ENCODE assay signal across 6 cellular contexts in the genomic region with DNA sequence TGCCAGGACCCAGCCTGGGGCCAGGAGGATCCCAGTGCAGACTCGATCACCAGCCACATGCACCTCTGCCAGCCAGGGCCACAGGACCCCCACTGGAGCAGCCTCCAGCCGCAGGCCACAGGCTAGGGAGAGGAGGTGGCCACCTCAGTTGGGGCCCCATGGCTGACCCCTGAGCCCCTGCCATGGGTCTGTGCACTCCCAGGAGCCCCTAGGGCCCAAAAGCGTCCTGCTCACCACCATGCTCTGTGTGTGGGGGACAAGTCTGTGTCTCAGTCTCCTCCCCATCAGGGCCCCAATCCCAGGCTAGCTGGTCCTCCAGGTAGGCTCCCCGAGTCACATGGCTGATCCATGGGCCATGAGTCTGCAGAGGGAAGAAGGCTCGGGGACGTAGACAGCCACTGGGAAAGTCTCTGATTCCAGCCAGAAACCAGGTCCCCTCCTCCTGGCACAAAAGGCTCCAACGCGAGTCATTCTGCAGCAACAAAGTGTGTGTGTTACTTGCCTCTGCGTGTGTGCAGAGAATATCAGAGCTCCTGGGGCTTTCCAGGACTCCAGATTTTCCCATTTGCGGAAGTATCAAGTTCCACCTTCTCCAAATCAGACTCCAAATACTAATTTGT. TPM values are rescaled to one million over a fixed set of nuclear protein-coding genes. Genes with fewer than 3 reads are reported as not detected.
DNase-seq lines count a peak whose midpoint lies in the region; ATAC-seq and TF ChIP-seq lines count a peak whose summit lies in the region.

No MANE protein-coding gene starts in this region.

- no peaks in the 10 kb centered on the region for H3K36me3 ChIP-seq in Caco-2 (ENCODE audit: control insufficient read depth, insufficient read depth, low read length)
- no peaks in the 10 kb centered on the region for H3K36me3 ChIP-seq in Panc1 (ENCODE audit: control insufficient read depth, insufficient read depth, low read length)

- H3K9me3 ChIP-seq in Caco-2, result no peaks in the 10 kb centered on the region
- no peaks in the 10 kb centered on the region for H3K9me3 ChIP-seq in Panc1 (ENCODE audit: control insufficient read depth, insufficient read depth, low read depth, low read length)

- CTCF ChIA-PET in Caco-2 (lab: Charles Lee) (interaction anchor here (0.5 to 2.8 kb wide), 23 partner anchors 7 to 784 kb away, joined by 3 to 43 read pairs (median 4); a partner anchor contains a TSS), Panc1 (lab: Charles Lee) (interaction anchor here (0.6 to 1.4 kb wide), 17 partner anchors 8 to 189 kb away, joined by 3 to 12 read pairs (median 3); a partner anchor contains a TSS)

- H3K9me3 Mint-ChIP-seq in Caco-2 (ENCODE audit: unreplicated experiment), result no peaks in the 10 kb centered on the region

- H3K27me3 Mint-ChIP-seq in Caco-2 (ENCODE audit: insufficient read depth, unreplicated experiment), result no peaks in the 10 kb centered on the region

- BruUV-seq in Caco-2 (replicated peaks; lab: Mats Ljungman, UMichigan) (TSS peak; percentile 36), Panc1 (replicated peaks; lab: Mats Ljungman, UMichigan) (no TSS peak)

- H3K27ac ChIP-seq in Panc1 (ENCODE audit: low read length), result peak overlapping the region; percentile 66
- peak overlapping the region; percentile 19 for H3K27ac ChIP-seq in foreskin keratinocyte

- H3K27me3 ChIP-seq in Caco-2 (replicated peaks; ENCODE audit: control insufficient read depth, insufficient read depth, low read length) (no peaks in the 10 kb centered on the region), Panc1 (ENCODE audit: control insufficient read depth, insufficient read depth, low read length) (no peaks in the 10 kb centered on the region), foreskin keratinocyte (no peaks in the 10 kb centered on the region)

- H3K4me1 ChIP-seq in Caco-2, result peaks cover 61% of the 10 kb centered on the region
- H3K4me1 ChIP-seq in Panc1 (ENCODE audit: control insufficient read depth, insufficient read depth, low read length), result peaks cover 16% of the 10 kb centered on the region
- peaks cover 10% of the 10 kb centered on the region for H3K4me1 ChIP-seq in foreskin keratinocyte

- in situ Hi-C loops in Panc1 (cut with HindIII; ENCODE audit: low pct_unique_long_range_greater_than_20kb, low sequenced_read_pairs), result no loop called here

- H3K36me3 Mint-ChIP-seq in Caco-2 (ENCODE audit: insufficient read depth, unreplicated experiment), result peaks cover 26% of the 10 kb centered on the region

- H3K4me3 ChIP-seq in Caco-2 (ENCODE audit: low read depth, low read length) (peak overlapping the region; percentile 10; the same call in 1 of the 2 replicates), Panc1 (ENCODE audit: low read depth in 2 of 2, low read length in 2 of 2) (peak overlapping the region; percentile 15 to 55)

- H3K27ac Mint-ChIP-seq in Caco-2 (ENCODE audit: unreplicated experiment), result peak overlapping the region; percentile 83

- POLR2A ChIA-PET in Caco-2 (lab: Charles Lee) (interaction anchor here (0.5 to 2.2 kb wide), 8 partner anchors 11 to 572 kb away, joined by 3 to 61 read pairs (median 14); a partner anchor contains a TSS), Panc1 (lab: Charles Lee) (interaction anchor here (0.7 to 1.4 kb wide), 4 partner anchors 15 to 39 kb away, joined by 3 to 9 read pairs (median 6); a partner anchor contains a TSS)

- DNase-seq in Caco-2 (peak in 1 of 2 experiments; percentile 42), Panc1 (ENCODE audit: low read depth, low spot score) (no peak), foreskin keratinocyte (peak; percentile 72 to 82), stromal cell of bone marrow (ENCODE audit: low read depth) (peak; percentile 61)

- ATAC-seq in Panc1 (peak; percentile 33), foreskin keratinocyte (peak; percentile 33), GM19328 (IDR thresholded peaks at IDR 0.05; ENCODE audit: unreplicated experiment) (no peak), HG02642 (IDR thresholded peaks at IDR 0.05; ENCODE audit: poor library complexity, unreplicated experiment) (no peak)

- peak overlapping the region; percentile 66 for H3K4me3 Mint-ChIP-seq in Caco-2 (ENCODE audit: unreplicated experiment)

- H3K4me1 Mint-ChIP-seq in Caco-2 (ENCODE audit: low read depth, unreplicated experiment), result peaks cover 20% of the 10 kb centered on the region

- intact Hi-C loops in Caco-2 (cut with micrococcal nuclease; ENCODE audit: unreplicated experiment), result loop anchor here (1.0 to 5.0 kb wide), 8 partner anchors 10 to 184 kb away; a partner anchor contains a TSS
- intact Hi-C loops in Panc1 (cut with micrococcal nuclease; ENCODE audit: unreplicated experiment), result no loop called here

- no peak for TF ChIP-seq CTCF in Caco-2 (IDR thresholded peaks at IDR 0.05; ENCODE audit: insufficient read depth in 1 of 2, low read depth in 1 of 2, low read length in 1 of 2, severe bottlenecking in 1 of 2, unreplicated experiment in 1 of 2)
- no peak for TF ChIP-seq CTCF in Panc1 (IDR thresholded peaks at IDR 0.05)
- TF ChIP-seq CTCF in foreskin keratinocyte (conservative IDR thresholded peaks at IDR 0.05), result no peak

RNA-seq across cellular contexts. Expression of a gene that starts 6.1 kb away (rescaled TPM):
- 237 and 271 TPM in 2 replicates for total RNA-seq in Caco-2 (2022)
- 0.15 TPM for total RNA-seq in Panc1 (2021; ENCODE audit: unreplicated experiment)
- polyA plus RNA-seq in Panc1 (2012; ENCODE audit: insufficient read length), result not detected
- total RNA-seq in foreskin keratinocyte, result 50.2 and 54.2 TPM in 2 replicates
- 77.6 and 85.5 TPM in 2 replicates for polyA plus RNA-seq in foreskin keratinocyte

RNA-seq across cellular contexts. Expression of a gene that starts 8.3 kb away (rescaled TPM):
- 1.4 and 1.6 TPM in 2 replicates for total RNA-seq in Caco-2 (2022)
- total RNA-seq in Panc1 (2021; ENCODE audit: unreplicated experiment), result 0.23 TPM
- polyA plus RNA-seq in Panc1 (2012; ENCODE audit: insufficient read length), result 0.52 TPM
- total RNA-seq in foreskin keratinocyte, result 0.31 and 0.53 TPM in 2 replicates
- polyA plus RNA-seq in foreskin keratinocyte, result 0.34 and 0.69 TPM in 2 replicates

RNA-seq across cellular contexts. Expression of a gene that starts 24.1 kb away (rescaled TPM):
- total RNA-seq in Caco-2 (2022), result 46.2 and 50.2 TPM in 2 replicates
- total RNA-seq in Panc1 (2021; ENCODE audit: unreplicated experiment), result 48.3 TPM
- polyA plus RNA-seq in Panc1 (2012; ENCODE audit: insufficient read length), result 35.3 TPM
- total RNA-seq in foreskin keratinocyte, result 33.6 and 34.3 TPM in 2 replicates
- 26.7 and 29.5 TPM in 2 replicates for polyA plus RNA-seq in foreskin keratinocyte

RNA-seq across cellular contexts. Expression of a gene that starts 33.4 kb away (rescaled TPM):
- total RNA-seq in Caco-2 (2022), result 30.5 and 34.1 TPM in 2 replicates
- total RNA-seq in Panc1 (2021; ENCODE audit: unreplicated experiment), result 60.4 TPM
- 112 TPM for polyA plus RNA-seq in Panc1 (2012; ENCODE audit: insufficient read length)
- total RNA-seq in foreskin keratinocyte, result 41.1 and 41.9 TPM in 2 replicates
- polyA plus RNA-seq in foreskin keratinocyte, result 58.7 and 60.3 TPM in 2 replicates

RNA-seq across cellular contexts. Expression of a gene that starts 38.3 kb away (rescaled TPM):
- 489 and 490 TPM in 2 replicates for total RNA-seq in Caco-2 (2022)
- 441 TPM for total RNA-seq in Panc1 (2021; ENCODE audit: unreplicated experiment)
- polyA plus RNA-seq in Panc1 (2012; ENCODE audit: insufficient read length), result 465 TPM
- 99.8 and 114 TPM in 2 replicates for total RNA-seq in foreskin keratinocyte
- 355 and 388 TPM in 2 replicates for polyA plus RNA-seq in foreskin keratinocyte

Comparison
In these comparisons a context has a peak if more than half of its experiments do, and no peak if none do; other contexts are left out.
1. ATAC-seq: peak in Panc1 (single experiment) and foreskin keratinocyte (single experiment); none in GM19328 (single experiment) and HG02642 (single experiment).
2. RNA of a gene that starts 6.1 kb away (total RNA-seq): 237 to 271 TPM in Caco-2 and 50.2 to 54.2 TPM in foreskin keratinocyte; 0.15 TPM in Panc1 (single experiment); every median in the first group is over 10 times any median in the second.